Comparison of ENCODE assay signal across 13 cellular contexts in the genomic region with DNA sequence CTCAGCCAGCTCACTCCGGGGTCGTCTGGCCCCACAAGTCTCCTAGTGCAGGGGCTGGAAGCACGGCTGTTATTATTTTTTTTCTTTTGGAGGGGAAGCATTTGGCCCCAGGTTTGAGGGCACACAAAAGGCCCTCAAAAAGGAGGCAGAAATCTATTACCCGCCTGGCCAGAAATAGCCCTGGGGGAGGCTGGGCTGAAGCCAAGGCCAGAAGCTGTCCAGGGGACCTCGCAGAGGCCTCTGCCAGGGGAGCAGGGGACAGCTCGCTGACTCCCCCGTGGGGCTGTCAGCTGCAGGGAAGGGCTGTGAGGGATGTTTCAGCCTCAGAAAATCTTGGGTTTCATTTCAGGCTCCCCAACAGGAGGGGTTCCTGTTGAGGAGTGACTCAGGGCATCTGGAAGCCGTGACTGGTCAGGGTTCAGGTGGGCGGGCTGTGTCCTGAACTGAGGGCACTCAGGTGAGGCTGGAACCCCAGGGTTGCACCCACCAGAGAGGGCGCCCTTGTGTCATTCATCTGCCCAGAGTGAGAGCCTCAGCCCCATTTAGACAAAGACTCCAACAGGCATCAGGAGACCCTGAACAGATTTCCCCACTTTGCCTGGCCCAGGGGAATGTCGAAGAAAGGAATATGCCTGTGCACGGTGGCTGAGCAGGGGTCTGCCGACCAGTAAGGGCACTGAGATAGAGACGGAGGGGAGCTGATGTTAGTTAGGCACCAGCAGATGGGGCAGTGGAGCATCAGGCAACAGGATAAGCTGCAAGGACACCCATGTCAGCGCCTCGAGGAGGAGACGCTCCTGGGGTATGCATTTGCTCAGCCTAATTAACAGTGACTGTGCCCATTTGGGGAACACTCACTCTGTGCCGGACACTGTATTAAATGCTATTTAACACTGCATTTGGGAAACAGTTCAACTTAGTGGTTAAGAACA. TPM values are rescaled to one million over a fixed set of nuclear protein-coding genes. Genes with fewer than 3 reads are reported as not detected.
DNase-seq lines count a peak whose midpoint lies in the region; ATAC-seq and TF ChIP-seq lines count a peak whose summit lies in the region.
"Had no signal": no experiment of that assay in that cellular context is flagged by ENCODE, and none has a peak within 500 bp of the region (broad histone marks: within the 10 kb centered on the region; RNA-seq: fewer than 3 reads in every experiment).

No MANE protein-coding gene starts in this region.

- H3K4me2 ChIP-seq in OCI-LY1 (ENCODE audit: low read length): no peak overlapping the region

- H3K27me3 ChIP-seq in OCI-LY1 (ENCODE audit: insufficient read depth, low read length) (0 out of 2 replicates have a peak, but pooled peaks cover 9% of the 10 kb centered on the region), endodermal cell (ENCODE audit: control insufficient read depth, insufficient read depth, low read length, poor library complexity, severe bottlenecking) (no peaks in the 10 kb centered on the region)
- no peaks in the 10 kb centered on the region for H3K27me3 ChIP-seq in CD4-positive, alpha-beta memory T cell (ENCODE audit: insufficient read depth, low read length)

- H3K36me3 Mint-ChIP-seq in endodermal cell (ENCODE audit: low read depth) (no peaks in the 10 kb centered on the region), osteocyte (ENCODE audit: unreplicated experiment) (no peaks in the 10 kb centered on the region), progenitor cell of endocrine pancreas (ENCODE audit: insufficient read depth) (no peaks in the 10 kb centered on the region)
- H3K36me3 Mint-ChIP-seq in CD4-positive, alpha-beta memory T cell: no peaks in the 10 kb centered on the region

- H3K27me3 Mint-ChIP-seq in endodermal cell (ENCODE audit: insufficient read depth): peaks cover 32% of the 10 kb centered on the region
- H3K27me3 Mint-ChIP-seq in osteocyte (ENCODE audit: unreplicated experiment): peaks cover 24% of the 10 kb centered on the region
- H3K27me3 Mint-ChIP-seq in CD4-positive, alpha-beta memory T cell: peaks cover 15 to 37% of the 10 kb centered on the region in 2 donors
- H3K27me3 Mint-ChIP-seq in progenitor cell of endocrine pancreas: peaks cover 60% of the 10 kb centered on the region

- H3K4me3 ChIP-seq in OCI-LY1 (ENCODE audit: low read depth, low read length, poor library complexity, severe bottlenecking): no peak overlapping the region
- no peak overlapping the region for H3K4me3 ChIP-seq in endodermal cell (ENCODE audit: low read length)
- H3K4me3 ChIP-seq in CD4-positive, alpha-beta memory T cell (ENCODE audit: low read length in 2 of 2): no peak overlapping the region
- H3K4me3 ChIP-seq: adrenal gland, gastrocnemius medialis had no signal

- intact Hi-C loops in CD4-positive, alpha-beta memory T cell (cut with micrococcal nuclease): no loop called here

- no peaks in the 10 kb centered on the region for H3K36me3 ChIP-seq in OCI-LY1 (ENCODE audit: insufficient read depth, low read length)
- no peaks in the 10 kb centered on the region for H3K36me3 ChIP-seq in endodermal cell (ENCODE audit: control insufficient read depth, insufficient read depth, low read length)
- no peaks in the 10 kb centered on the region for H3K36me3 ChIP-seq in CD4-positive, alpha-beta memory T cell (ENCODE audit: insufficient read depth, low read length)
- H3K36me3 ChIP-seq: adrenal gland, gastrocnemius medialis had no signal

- no peaks in the 10 kb centered on the region for H3F3A ChIP-seq in OCI-LY1 (ENCODE audit: insufficient read depth, low read length)

- TF ChIP-seq CTCF in OCI-LY1 (IDR thresholded peaks at IDR 0.05; ENCODE audit: low read length) (peak; percentile 75), endodermal cell (conservative IDR thresholded peaks at IDR 0.05) (peak; percentile 76), osteocyte (IDR thresholded peaks at IDR 0.05) (peak; percentile 13), progenitor cell of endocrine pancreas (IDR thresholded peaks at IDR 0.05; ENCODE audit: unreplicated experiment) (no peak)

- H3K27ac ChIP-seq in OCI-LY1 (ENCODE audit: low read depth, low read length, poor library complexity, severe bottlenecking) (no peak overlapping the region), endodermal cell (ENCODE audit: low read depth, low read length) (no peak overlapping the region)
- H3K27ac ChIP-seq in CD4-positive, alpha-beta memory T cell (ENCODE audit: low read depth, low read length): no peak overlapping the region
- H3K27ac ChIP-seq: adrenal gland, gastrocnemius medialis had no signal

- CTCF ChIA-PET in CD4-positive, alpha-beta memory T cell (lab: Charles Lee; ENCODE audit: partially characterized antibody): interaction anchor here (0.9 to 3.4 kb wide), 4 partner anchors 9 to 15 kb away, joined by 3 to 11 read pairs (median 5); no protein-coding TSS in a partner anchor

- no peak overlapping the region for H3K4me3 Mint-ChIP-seq in endodermal cell
- H3K4me3 Mint-ChIP-seq in osteocyte (ENCODE audit: unreplicated experiment): no peak overlapping the region
- no peak overlapping the region for H3K4me3 Mint-ChIP-seq in CD4-positive, alpha-beta memory T cell
- H3K4me3 Mint-ChIP-seq in progenitor cell of endocrine pancreas (ENCODE audit: low read depth): no peak overlapping the region
- H3K4me3 Mint-ChIP-seq: nephron had no signal

- H3K9me3 ChIP-seq in OCI-LY1 (ENCODE audit: low read length) (no peaks in the 10 kb centered on the region), endodermal cell (ENCODE audit: control insufficient read depth, low read length) (no peaks in the 10 kb centered on the region)
- H3K9me3 ChIP-seq in CD4-positive, alpha-beta memory T cell (ENCODE audit: control insufficient read depth in 1 of 2, low read length in 2 of 2): no peaks in the 10 kb centered on the region
- H3K9me3 ChIP-seq: adrenal gland, gastrocnemius medialis had no signal

- H2AFZ ChIP-seq in OCI-LY1 (ENCODE audit: low read length): no peak overlapping the region

- POLR2A ChIA-PET in CD4-positive, alpha-beta memory T cell (lab: Charles Lee; ENCODE audit: partially characterized antibody): no interaction called here

- no peaks in the 10 kb centered on the region for H3K4me1 ChIP-seq in OCI-LY1 (ENCODE audit: insufficient read depth, low read length, severe bottlenecking)
- no peaks in the 10 kb centered on the region for H3K4me1 ChIP-seq in endodermal cell (ENCODE audit: control insufficient read depth, insufficient read depth, low read length)
- no peaks in the 10 kb centered on the region for H3K4me1 ChIP-seq in CD4-positive, alpha-beta memory T cell (ENCODE audit: insufficient read depth, low read length)
- H3K4me1 ChIP-seq: adrenal gland, gastrocnemius medialis had no signal

- H3K9me2 ChIP-seq in OCI-LY1 (ENCODE audit: low read depth, low read length): no peaks in the 10 kb centered on the region

- peak; percentile 43 for DNase-seq in SIG-M5 treated with dmso at 0.1 percent for 504 hours (lab: John Stamatoyannopoulos, UW; ENCODE audit: unreplicated experiment)
- DNase-seq in SIG-M5 (lab: John Stamatoyannopoulos, UW): no peak
- peak; percentile 93 for DNase-seq in endodermal cell
- DNase-seq in osteocyte (ENCODE audit: extremely low spot score, unreplicated experiment): peak; percentile 81
- no peak for DNase-seq in CD4-positive, alpha-beta memory T cell
- no peak for DNase-seq in progenitor cell of endocrine pancreas (ENCODE audit: low spot score, unreplicated experiment)
- DNase-seq: adrenal gland, gastrocnemius medialis, NCI-H510A had no signal

- H3K79me2 ChIP-seq in OCI-LY1 (ENCODE audit: insufficient read depth, low read length): no peaks in the 10 kb centered on the region

- ATAC-seq in GM21381 (IDR thresholded peaks at IDR 0.05; ENCODE audit: unreplicated experiment): no peak
- ATAC-seq: activated CD4-positive, CD25-positive, alpha-beta regulatory T cell treated with anti-CD3 and anti-CD28 coated beads, Interleukin-2, amount 50 U/mL, for 24 hours; gastrocnemius medialis had no signal

- no peaks in the 10 kb centered on the region for H3K4me1 Mint-ChIP-seq in endodermal cell
- H3K4me1 Mint-ChIP-seq in osteocyte (ENCODE audit: unreplicated experiment): no peaks in the 10 kb centered on the region
- H3K4me1 Mint-ChIP-seq in CD4-positive, alpha-beta memory T cell: no peaks in the 10 kb centered on the region
- H3K4me1 Mint-ChIP-seq in progenitor cell of endocrine pancreas (ENCODE audit: low read depth): no peaks in the 10 kb centered on the region
- H3K4me1 Mint-ChIP-seq: nephron had no signal

- H3K27ac Mint-ChIP-seq in endodermal cell (no peak overlapping the region), osteocyte (ENCODE audit: unreplicated experiment) (no peak overlapping the region), progenitor cell of endocrine pancreas (no peak overlapping the region)
- no peak overlapping the region for H3K27ac Mint-ChIP-seq in CD4-positive, alpha-beta memory T cell
- H3K27ac Mint-ChIP-seq: nephron had no signal

- H3K9me3 Mint-ChIP-seq in endodermal cell (no peaks in the 10 kb centered on the region), osteocyte (ENCODE audit: unreplicated experiment) (no peaks in the 10 kb centered on the region), progenitor cell of endocrine pancreas (ENCODE audit: low read depth) (peaks cover 3% of the 10 kb centered on the region)
- H3K9me3 Mint-ChIP-seq in CD4-positive, alpha-beta memory T cell: peaks cover 0 to 9% (median 3%) of the 10 kb centered on the region in 8 donors
- H3K9me3 Mint-ChIP-seq: nephron had no signal

- 73 to 74% methylated on average over 14 to 18 of the region's 18 CpGs for WGBS in endodermal cell (ENCODE audit: insufficient coverage in 1 of 2, insufficient read length in 1 of 2), 2 experiments

- no peaks in the 10 kb centered on the region for H4K20me1 ChIP-seq in OCI-LY1 (ENCODE audit: insufficient read depth, low read length)

- no peak overlapping the region for H3K9ac ChIP-seq in OCI-LY1 (ENCODE audit: low read length)
- H3K9ac ChIP-seq in endodermal cell (ENCODE audit: extremely low read depth, low read length, poor library complexity, severe bottlenecking): no peak overlapping the region

RNA-seq across cellular contexts. Expression of a gene that starts 43.5 kb away (rescaled TPM):
- under 1 TPM; 0.27 to 0.73 TPM for total RNA-seq in endodermal cell
- polyA plus RNA-seq in endodermal cell (2013, experiment 1 of 2): 0.82 TPM
- 0.70 TPM for polyA plus RNA-seq in endodermal cell (2013, experiment 2 of 2)
- not detected in 2 replicates for total RNA-seq in osteocyte
- total RNA-seq in CD4-positive, alpha-beta memory T cell: not detected
- polyA plus RNA-seq in CD4-positive, alpha-beta memory T cell: not detected
- 0.19 and 0.22 TPM in 2 replicates for total RNA-seq in progenitor cell of endocrine pancreas
- total RNA-seq: gastrocnemius medialis had no signal

Comparison
In these comparisons a context has a peak if more than half of its experiments do, and no peak if none do; other contexts are left out.
1. DNase-seq: peak in SIG-M5 treated with dmso at 0.1 percent for 504 hours (single experiment), endodermal cell (single experiment) and osteocyte (single experiment); none in SIG-M5 (single experiment), CD4-positive, alpha-beta memory T cell (0 of 5) and progenitor cell of endocrine pancreas (single experiment).